Comparison of ENCODE assay signal across 12 cellular contexts in genomic region chr6:68054776-68055175, GRCh38.
"Had no signal": no experiment of that assay in that cellular context is flagged by ENCODE, and none has a peak within 500 bp of the region (broad histone marks: within the 10 kb centered on the region; RNA-seq: fewer than 3 reads in every experiment).

No MANE protein-coding gene starts in this region.

- H3K4me3 ChIP-seq: ascending aorta, cardiac muscle cell, dorsolateral prefrontal cortex, prostate gland, suprapubic skin had no signal

- H3K27ac ChIP-seq: ascending aorta, cardiac muscle cell, dorsolateral prefrontal cortex, foreskin keratinocyte, prostate gland, suprapubic skin had no signal

- H3K9me3 ChIP-seq: prostate gland, suprapubic skin had no signal

- H3K36me3 ChIP-seq: ascending aorta, cardiac muscle cell, prostate gland, suprapubic skin had no signal

- H3K27me3 ChIP-seq: ascending aorta, cardiac muscle cell, dorsolateral prefrontal cortex, foreskin keratinocyte, suprapubic skin had no signal

- DNase-seq: activated B cell treated with CpG ODN at 0.5 μM for 24 hours; activated CD4-positive, alpha-beta T cell treated with anti-CD3 and anti-CD28 coated beads, Interleukin-2, amount 10 ng/mL, durations not matched to agents 24 days and 14 days; activated naive CD4-positive, alpha-beta T cell; dorsolateral prefrontal cortex; erythroblast; foreskin keratinocyte; nephron progenitor cell; right cardiac atrium had no signal

- ATAC-seq: foreskin keratinocyte, right cardiac atrium had no signal

- H3K4me1 ChIP-seq: ascending aorta, foreskin keratinocyte, prostate gland, suprapubic skin had no signal
